ENCODE assay signal across 8 cellular contexts in the genomic region with DNA sequence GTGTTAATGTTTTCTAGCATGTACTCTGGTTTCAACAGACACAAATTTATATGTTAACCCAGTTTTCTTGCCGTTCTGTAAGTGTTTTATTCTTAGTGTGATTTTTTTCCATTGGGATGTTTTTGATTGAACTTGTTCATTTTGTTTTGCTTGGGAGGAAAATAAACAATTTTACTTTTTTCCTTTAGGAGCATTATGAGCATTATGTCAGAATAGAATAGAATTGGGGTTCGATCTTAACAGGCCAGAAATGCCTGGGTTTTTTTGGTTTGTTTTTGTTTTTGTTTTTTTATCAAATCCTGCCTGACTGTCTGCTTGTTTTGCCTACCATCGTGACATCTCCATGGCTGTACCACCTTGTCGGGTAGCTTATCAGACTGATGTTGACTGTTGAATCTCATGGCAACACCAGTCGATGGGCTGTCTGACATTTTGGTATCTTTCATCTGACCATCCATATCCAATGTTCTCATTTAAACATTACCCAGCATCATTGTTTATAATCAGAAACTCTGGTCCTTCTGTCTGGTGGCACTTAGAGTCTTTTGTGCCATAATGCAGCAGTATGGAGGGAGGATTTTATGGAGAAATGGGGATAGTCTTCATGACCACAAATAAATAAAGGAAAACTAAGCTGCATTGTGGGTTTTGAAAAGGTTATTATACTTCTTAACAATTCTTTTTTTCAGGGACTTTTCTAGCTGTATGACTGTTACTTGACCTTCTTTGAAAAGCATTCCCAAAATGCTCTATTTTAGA. TPM values are rescaled to one million over a fixed set of nuclear protein-coding genes. Genes with fewer than 3 reads are reported as not detected.
A peak's percentile ranks its signal among the peaks of the same experiment; 100 is the strongest.
DNase-seq lines count a peak whose midpoint lies in the region; ATAC-seq and TF ChIP-seq lines count a peak whose summit lies in the region.

No MANE protein-coding gene starts in this region.

- TF ChIP-seq CTCF in right atrium auricular region (IDR thresholded peaks at IDR 0.05), result no peak
- no peak for TF ChIP-seq CTCF in thoracic aorta (IDR thresholded peaks at IDR 0.05)

- peaks cover 56% of the 10 kb centered on the region for H3K36me3 Mint-ChIP-seq in activated T-helper 1 cell treated with anti-CD3 and anti-CD28 coated beads, Interleukin-12 subunit alpha, Interleukin-12 subunit beta, Interleukin-2, Interleukin-4 antibody, amounts not matched to agents 30 ng/mL and 10 ng/mL and 1 ng/mL, durations not matched to agents 14 hours and 24 hours and 36 hours (ENCODE audit: low read depth)

- ATAC-seq in left ventricle myocardium superior (no peak), thoracic aorta (ENCODE audit: insufficient number of reproducible peaks, low FRiP score, low read depth) (no peak), HG02588 (IDR thresholded peaks at IDR 0.05; ENCODE audit: unreplicated experiment) (no peak), GM21528 (IDR thresholded peaks at IDR 0.05; ENCODE audit: low FRiP score, unreplicated experiment) (no peak)

- H3K36me3 ChIP-seq in right atrium auricular region, result peaks cover 38% of the 10 kb centered on the region
- peaks cover 32% of the 10 kb centered on the region for H3K36me3 ChIP-seq in iPS-20b (ENCODE audit: insufficient read depth, low read depth, low read length)
- H3K36me3 ChIP-seq in thoracic aorta, result no peaks in the 10 kb centered on the region

- peak overlapping the region; percentile 99 for H3K27ac Mint-ChIP-seq in activated T-helper 1 cell treated with anti-CD3 and anti-CD28 coated beads, Interleukin-12 subunit alpha, Interleukin-12 subunit beta, Interleukin-2, Interleukin-4 antibody, amounts not matched to agents 30 ng/mL and 10 ng/mL and 1 ng/mL, durations not matched to agents 14 hours and 24 hours and 36 hours

- DNase-seq in right atrium auricular region (ENCODE audit: low spot score), result no peak
- DNase-seq in left ventricle myocardium superior, result no peak
- DNase-seq in activated T-helper 1 cell treated with anti-CD3 and anti-CD28 coated beads, Interleukin-12 subunit alpha, Interleukin-12 subunit beta, Interleukin-2, Interleukin-4 antibody, amounts not matched to agents 30 ng/mL and 10 ng/mL and 1 ng/mL, durations not matched to agents 14 hours and 24 hours and 36 hours (ENCODE audit: low spot score), result no peak
- no peak for DNase-seq in thoracic aorta (ENCODE audit: low spot score)
- DNase-seq in AG08396 (ENCODE audit: low spot score), result no peak

- H3K27ac ChIP-seq in right atrium auricular region (peak overlapping the region; percentile 92 to 95), iPS-20b (ENCODE audit: low read length) (peak overlapping the region; percentile 31), thoracic aorta (peak overlapping the region; percentile 89 to 98)

- H3K4me1 ChIP-seq in right atrium auricular region, result peaks cover 0 to 36% of the 10 kb centered on the region in 2 donors
- H3K4me1 ChIP-seq in iPS-20b (ENCODE audit: insufficient read depth, low read length), result peaks cover 15% of the 10 kb centered on the region; the same call in 1 of the 2 replicates
- H3K4me1 ChIP-seq in thoracic aorta (ENCODE audit: control insufficient read depth in 1 of 2, low read depth in 2 of 2), result peaks cover 18 to 49% of the 10 kb centered on the region in 2 donors

- H3K4me1 Mint-ChIP-seq in activated T-helper 1 cell treated with anti-CD3 and anti-CD28 coated beads, Interleukin-12 subunit alpha, Interleukin-12 subunit beta, Interleukin-2, Interleukin-4 antibody, amounts not matched to agents 30 ng/mL and 10 ng/mL and 1 ng/mL, durations not matched to agents 14 hours and 24 hours and 36 hours (ENCODE audit: low read depth), result peaks cover 44% of the 10 kb centered on the region

- H3K4me3 ChIP-seq in right atrium auricular region, result peak overlapping the region; percentile 56 to 58
- peak overlapping the region; percentile 91 for H3K4me3 ChIP-seq in iPS-20b (ENCODE audit: low read length)
- H3K4me3 ChIP-seq in thoracic aorta, result peak overlapping the region; percentile 77

- peak overlapping the region; percentile 98 for H3K9ac ChIP-seq in iPS-20b (ENCODE audit: low read depth, low read length)

- no peaks in the 10 kb centered on the region for H3K9me3 Mint-ChIP-seq in activated T-helper 1 cell treated with anti-CD3 and anti-CD28 coated beads, Interleukin-12 subunit alpha, Interleukin-12 subunit beta, Interleukin-2, Interleukin-4 antibody, amounts not matched to agents 30 ng/mL and 10 ng/mL and 1 ng/mL, durations not matched to agents 14 hours and 24 hours and 36 hours

- peak overlapping the region; percentile 96 for H3K4me3 Mint-ChIP-seq in activated T-helper 1 cell treated with anti-CD3 and anti-CD28 coated beads, Interleukin-12 subunit alpha, Interleukin-12 subunit beta, Interleukin-2, Interleukin-4 antibody, amounts not matched to agents 30 ng/mL and 10 ng/mL and 1 ng/mL, durations not matched to agents 14 hours and 24 hours and 36 hours

- H3K9me3 ChIP-seq in right atrium auricular region (no peaks in the 10 kb centered on the region), iPS-20b (ENCODE audit: insufficient read depth, low read depth, low read length) (no peaks in the 10 kb centered on the region), thoracic aorta (no peaks in the 10 kb centered on the region)

- H3K27me3 ChIP-seq in right atrium auricular region, result no peaks in the 10 kb centered on the region
- no peaks in the 10 kb centered on the region for H3K27me3 ChIP-seq in iPS-20b (ENCODE audit: insufficient read depth, low read length)
- no peaks in the 10 kb centered on the region for H3K27me3 ChIP-seq in thoracic aorta (replicated peaks; ENCODE audit: insufficient read depth)

- intact Hi-C loops in left ventricle myocardium superior (cut with micrococcal nuclease), result no loop called here
- intact Hi-C loops in activated T-helper 1 cell treated with anti-CD3 and anti-CD28 coated beads, Interleukin-12 subunit alpha, Interleukin-12 subunit beta, Interleukin-2, Interleukin-4 antibody, amounts not matched to agents 30 ng/mL and 10 ng/mL and 1 ng/mL, durations not matched to agents 14 hours and 24 hours and 36 hours (cut with micrococcal nuclease), result no loop called here

- H3K27me3 Mint-ChIP-seq in activated T-helper 1 cell treated with anti-CD3 and anti-CD28 coated beads, Interleukin-12 subunit alpha, Interleukin-12 subunit beta, Interleukin-2, Interleukin-4 antibody, amounts not matched to agents 30 ng/mL and 10 ng/mL and 1 ng/mL, durations not matched to agents 14 hours and 24 hours and 36 hours (ENCODE audit: insufficient read depth), result peaks cover 2% of the 10 kb centered on the region

RNA-seq across cellular contexts. Expression of a gene that starts 51.7 kb away (rescaled TPM):
- 1 to 10 TPM; 6.1 to 8.0 TPM for total RNA-seq in right atrium auricular region
- total RNA-seq in left ventricle myocardium superior, result 6.6 TPM
- 12.3 and 13.2 TPM in 2 replicates for total RNA-seq in activated T-helper 1 cell treated with anti-CD3 and anti-CD28 coated beads, Interleukin-12 subunit alpha, Interleukin-12 subunit beta, Interleukin-2, Interleukin-4 antibody, amounts not matched to agents 30 ng/mL and 10 ng/mL and 1 ng/mL, durations not matched to agents 14 hours and 24 hours and 36 hours
- total RNA-seq in thoracic aorta, result 10 to 100 TPM; 11.0 to 28.0 TPM

RNA-seq across cellular contexts. Expression of a gene that starts 51.8 kb away (rescaled TPM):
- total RNA-seq in right atrium auricular region, result 10 to 100 TPM; 14.3 to 21.8 TPM
- 23.4 TPM for total RNA-seq in left ventricle myocardium superior
- total RNA-seq in activated T-helper 1 cell treated with anti-CD3 and anti-CD28 coated beads, Interleukin-12 subunit alpha, Interleukin-12 subunit beta, Interleukin-2, Interleukin-4 antibody, amounts not matched to agents 30 ng/mL and 10 ng/mL and 1 ng/mL, durations not matched to agents 14 hours and 24 hours and 36 hours, result 67.6 and 82.7 TPM in 2 replicates
- 10 to 100 TPM; 31.0 to 62.6 TPM for total RNA-seq in thoracic aorta

Comparison
In these comparisons a context has a peak if more than half of its experiments do, and no peak if none do; other contexts are left out.
1. H3K27ac ChIP-seq: peak in every context shown above with its lines; median percentile 94 in right atrium auricular region; 94 in thoracic aorta; 31 in iPS-20b.